Comparison of ENCODE assay signal across 8 cellular contexts in the genomic region with DNA sequence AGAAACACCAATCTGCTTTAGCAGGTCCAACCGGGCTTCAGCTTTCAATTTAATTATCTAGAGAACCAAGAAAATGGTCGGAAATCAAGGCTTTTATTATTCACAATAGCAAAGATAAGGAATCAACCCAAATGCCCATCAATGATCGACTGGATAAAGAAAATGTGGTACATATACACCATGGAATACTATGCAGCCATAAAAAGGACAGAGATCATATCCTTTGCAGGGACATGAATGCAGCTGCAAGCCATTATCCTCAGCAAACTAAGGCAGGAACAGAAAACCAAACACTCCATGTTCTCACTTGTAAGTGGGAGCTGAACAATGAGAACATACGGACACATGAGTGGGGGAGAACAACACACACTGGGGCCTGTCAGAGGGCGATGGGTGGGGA.
"Had no signal": no experiment of that assay in that cellular context is flagged by ENCODE, and none has a peak within 500 bp of the region (broad histone marks: within the 10 kb centered on the region; RNA-seq: fewer than 3 reads in every experiment).

No MANE protein-coding gene starts in this region.

- H3K27me3 Mint-ChIP-seq: IgD-negative memory B cell had no signal

- H2AFZ ChIP-seq: GM23248 had no signal

- DNase-seq: GM23248, GOT3, H7, KG1 had no signal

- H3K36me3 ChIP-seq: HAP-1 had no signal

- H3K9me3 Mint-ChIP-seq: IgD-negative memory B cell had no signal

- H3K9ac ChIP-seq: GM23248 had no signal

- H3K4me3 Mint-ChIP-seq: IgD-negative memory B cell had no signal

- H3K27ac ChIP-seq: GM23248 had no signal

- ATAC-seq: HCT116 had no signal

- FAIRE-seq: HTR-8/SVneo had no signal

- H3K4me3 ChIP-seq: GM23248, HAP-1 had no signal
